17 cellular contexts compared by ENCODE assay signal in genomic region chr10:78815702-78816334, GRCh38.
"Had no signal": no experiment of that assay in that cellular context is flagged by ENCODE, and none has a peak within 500 bp of the region (broad histone marks: within the 10 kb centered on the region; RNA-seq: fewer than 3 reads in every experiment).

No MANE protein-coding gene starts in this region.

- H3K27ac ChIP-seq: breast epithelium, colonic mucosa, dorsolateral prefrontal cortex, gastroesophageal sphincter, sigmoid colon, thyroid gland, upper lobe of right lung had no signal

- DNase-seq: activated T-cell treated with anti-CD3 and anti-CD28 coated beads, Interleukin-2, amount 50 U/mL, for 1 hour; colonic mucosa; dorsolateral prefrontal cortex; effector memory CD8-positive, alpha-beta T cell; head of caudate nucleus; nucleus accumbens; posterior cingulate gyrus; sigmoid colon; stimulated activated CD4-positive, alpha-beta T cell treated with anti-CD3 and anti-CD28 coated beads, Interleukin-4, amount 100 ng/mL, for 1 hour; substantia nigra; T-helper 9 cell; thyroid gland; upper lobe of right lung had no signal

- H3K36me3 ChIP-seq: breast epithelium, colonic mucosa, gastroesophageal sphincter, sigmoid colon, thyroid gland, upper lobe of right lung had no signal

- ATAC-seq: activated naive CD4-positive, alpha-beta T cell treated with anti-CD3 and anti-CD28 coated beads, Interleukin-2, amount 50 U/mL, for 72 hours; effector memory CD8-positive, alpha-beta T cell; gastroesophageal sphincter; upper lobe of right lung; WTC11 had no signal

- H3K9me3 ChIP-seq: breast epithelium, colonic mucosa, gastroesophageal sphincter, thyroid gland, upper lobe of right lung had no signal

- H3K27me3 ChIP-seq: breast epithelium, colonic mucosa, dorsolateral prefrontal cortex, gastroesophageal sphincter, sigmoid colon, thyroid gland, upper lobe of right lung had no signal

- H3K4me3 ChIP-seq: breast epithelium, colonic mucosa, dorsolateral prefrontal cortex, gastroesophageal sphincter, sigmoid colon, thyroid gland, upper lobe of right lung had no signal

- H3K4me1 ChIP-seq: breast epithelium, colonic mucosa had no signal
